ENCODE assay signal across 1 cellular context in genomic region chr22:42856865-42857704, GRCh38.
TF ChIP-seq lines count a peak whose summit lies in the region.

TSS of gene ARFGAP3 (minus strand) at chr22:42857273. CDS start at chr22:42857182, 91 bp downstream.

TF ChIP-seq in HepG2, 621 proteins besides CTCF, POLR2A, EP300 and RAD21 (continued from another document and continues in another):
- TF ChIP-seq ZNF160 (CRISPR knock-in tag; IDR thresholded peaks at IDR 0.05), result peak; percentile 90; the same call in 1 of the 2 replicates
- TF ChIP-seq KLF15 (CRISPR knock-in tag; IDR thresholded peaks at IDR 0.05; ENCODE audit: borderline replicate concordance), result peak; percentile 87; the same call in 1 of the 2 replicates
- TF ChIP-seq, protein P1, sequence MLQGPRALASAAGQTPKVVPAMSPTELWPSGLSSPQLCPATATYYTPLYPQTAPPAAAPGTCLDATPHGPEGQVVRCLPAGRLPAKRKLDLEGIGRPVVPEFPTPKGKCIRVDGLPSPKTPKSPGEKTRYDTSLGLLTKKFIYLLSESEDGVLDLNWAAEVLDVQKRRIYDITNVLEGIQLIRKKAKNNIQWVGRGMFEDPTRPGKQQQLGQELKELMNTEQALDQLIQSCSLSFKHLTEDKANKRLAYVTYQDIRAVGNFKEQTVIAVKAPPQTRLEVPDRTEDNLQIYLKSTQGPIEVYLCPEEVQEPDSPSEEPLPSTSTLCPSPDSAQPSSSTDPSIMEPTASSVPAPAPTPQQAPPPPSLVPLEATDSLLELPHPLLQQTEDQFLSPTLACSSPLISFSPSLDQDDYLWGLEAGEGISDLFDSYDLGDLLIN (CRISPR knock-in tag; IDR thresholded peaks at IDR 0.05; ENCODE audit: borderline replicate concordance), result no peak
- TF ChIP-seq MTF2 (CRISPR knock-in tag; IDR thresholded peaks at IDR 0.05; ENCODE audit: borderline replicate concordance), result no peak
- TF ChIP-seq XBP1 (CRISPR knock-in tag; IDR thresholded peaks at IDR 0.05), result peak; percentile 26; the same call in 1 of the 2 replicates
- peak; percentile 97 for TF ChIP-seq ZNF446 (CRISPR knock-in tag; IDR thresholded peaks at IDR 0.05)
- TF ChIP-seq IKZF5 (CRISPR knock-in tag; IDR thresholded peaks at IDR 0.05), result peak; percentile 61
- TF ChIP-seq NFIC (IDR thresholded peaks at IDR 0.05; ENCODE audit: low read length), result no peak
- peak; percentile 47; the same call in 1 of the 2 replicates for TF ChIP-seq ZNF891 (CRISPR knock-in tag; IDR thresholded peaks at IDR 0.05)
- TF ChIP-seq ZNF546 (CRISPR knock-in tag; conservative IDR thresholded peaks at IDR 0.05), result peak; percentile 97
- peak; percentile 90 for TF ChIP-seq ZFAT (CRISPR knock-in tag; conservative IDR thresholded peaks at IDR 0.05)
- no peak for TF ChIP-seq ZNF468 (CRISPR knock-in tag; IDR thresholded peaks at IDR 0.05)
- TF ChIP-seq, protein P2, sequence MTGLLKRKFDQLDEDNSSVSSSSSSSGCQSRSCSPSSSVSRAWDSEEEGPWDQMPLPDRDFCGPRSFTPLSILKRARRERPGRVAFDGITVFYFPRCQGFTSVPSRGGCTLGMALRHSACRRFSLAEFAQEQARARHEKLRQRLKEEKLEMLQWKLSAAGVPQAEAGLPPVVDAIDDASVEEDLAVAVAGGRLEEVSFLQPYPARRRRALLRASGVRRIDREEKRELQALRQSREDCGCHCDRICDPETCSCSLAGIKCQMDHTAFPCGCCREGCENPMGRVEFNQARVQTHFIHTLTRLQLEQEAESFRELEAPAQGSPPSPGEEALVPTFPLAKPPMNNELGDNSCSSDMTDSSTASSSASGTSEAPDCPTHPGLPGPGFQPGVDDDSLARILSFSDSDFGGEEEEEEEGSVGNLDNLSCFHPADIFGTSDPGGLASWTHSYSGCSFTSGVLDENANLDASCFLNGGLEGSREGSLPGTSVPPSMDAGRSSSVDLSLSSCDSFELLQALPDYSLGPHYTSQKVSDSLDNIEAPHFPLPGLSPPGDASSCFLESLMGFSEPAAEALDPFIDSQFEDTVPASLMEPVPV (CRISPR knock-in tag; IDR thresholded peaks at IDR 0.05), result peak; percentile 82
- no peak for TF ChIP-seq ZNF644 (CRISPR knock-in tag; IDR thresholded peaks at IDR 0.05; ENCODE audit: low read depth)
- TF ChIP-seq ZNF772 (CRISPR knock-in tag; IDR thresholded peaks at IDR 0.05), result peak; percentile 96
- 0 out of 2 replicates have a peak, but pooled peaks have one; percentile 57 for TF ChIP-seq PPARG (CRISPR knock-in tag; conservative IDR thresholded peaks at IDR 0.05)
- TF ChIP-seq ZFP36L1 (CRISPR knock-in tag; IDR thresholded peaks at IDR 0.05), result peak; percentile 86; the same call in 1 of the 2 replicates
- no peak for TF ChIP-seq THYN1 (CRISPR knock-in tag; IDR thresholded peaks at IDR 0.05; ENCODE audit: borderline replicate concordance, low read depth)
- no peak for TF ChIP-seq RBAK (CRISPR knock-in tag; IDR thresholded peaks at IDR 0.05)
- TF ChIP-seq ZNF775 (CRISPR knock-in tag; IDR thresholded peaks at IDR 0.05; ENCODE audit: borderline replicate concordance), result 0 out of 2 replicates have a peak, but pooled peaks have one; percentile 63
- peak; percentile 92 for TF ChIP-seq SALL2 (CRISPR knock-in tag; IDR thresholded peaks at IDR 0.05)
- peak; percentile 61 for TF ChIP-seq DR1 (CRISPR knock-in tag; IDR thresholded peaks at IDR 0.05)
- no peak for TF ChIP-seq HHEX (CRISPR knock-in tag; IDR thresholded peaks at IDR 0.05)
- TF ChIP-seq NR2F6 (IDR thresholded peaks at IDR 0.05), result no peak
- TF ChIP-seq NR2F6 (CRISPR knock-in tag; IDR thresholded peaks at IDR 0.05), result no peak
- TF ChIP-seq ZNF256 (CRISPR knock-in tag; conservative IDR thresholded peaks at IDR 0.05), result peak; percentile 72; the same call in 1 of the 2 replicates
- TF ChIP-seq ZNF678 (CRISPR knock-in tag; IDR thresholded peaks at IDR 0.05), result peak; percentile 86; the same call in 1 of the 2 replicates
- TF ChIP-seq KDM5B (CRISPR knock-in tag; IDR thresholded peaks at IDR 0.05; ENCODE audit: borderline replicate concordance), result peak; percentile 97
- peak; percentile 85; the same call in 1 of the 2 replicates for TF ChIP-seq ZNF747 (CRISPR knock-in tag; IDR thresholded peaks at IDR 0.05; ENCODE audit: borderline replicate concordance)
- TF ChIP-seq SRY (CRISPR knock-in tag; IDR thresholded peaks at IDR 0.05), result peak; percentile 99
- 0 out of 2 replicates have a peak, but pooled peaks have one; percentile 19 for TF ChIP-seq HNRNPL (IDR thresholded peaks at IDR 0.05; ENCODE audit: low read depth, low read length)
- 0 out of 2 replicates have a peak, but pooled peaks have one; percentile 80 for TF ChIP-seq ZNF557 (CRISPR knock-in tag; IDR thresholded peaks at IDR 0.05)
- TF ChIP-seq NFE2L1 (CRISPR knock-in tag; IDR thresholded peaks at IDR 0.05; ENCODE audit: borderline replicate concordance), result 0 out of 2 replicates have a peak, but pooled peaks have one; percentile 3
- TF ChIP-seq FOXA1 (IDR thresholded peaks at IDR 0.05), result no peak
- 0 out of 2 replicates have a peak, but pooled peaks have one; percentile 3 for TF ChIP-seq FOXA1 (CRISPR knock-in tag; IDR thresholded peaks at IDR 0.05)
- TF ChIP-seq, protein P3, sequence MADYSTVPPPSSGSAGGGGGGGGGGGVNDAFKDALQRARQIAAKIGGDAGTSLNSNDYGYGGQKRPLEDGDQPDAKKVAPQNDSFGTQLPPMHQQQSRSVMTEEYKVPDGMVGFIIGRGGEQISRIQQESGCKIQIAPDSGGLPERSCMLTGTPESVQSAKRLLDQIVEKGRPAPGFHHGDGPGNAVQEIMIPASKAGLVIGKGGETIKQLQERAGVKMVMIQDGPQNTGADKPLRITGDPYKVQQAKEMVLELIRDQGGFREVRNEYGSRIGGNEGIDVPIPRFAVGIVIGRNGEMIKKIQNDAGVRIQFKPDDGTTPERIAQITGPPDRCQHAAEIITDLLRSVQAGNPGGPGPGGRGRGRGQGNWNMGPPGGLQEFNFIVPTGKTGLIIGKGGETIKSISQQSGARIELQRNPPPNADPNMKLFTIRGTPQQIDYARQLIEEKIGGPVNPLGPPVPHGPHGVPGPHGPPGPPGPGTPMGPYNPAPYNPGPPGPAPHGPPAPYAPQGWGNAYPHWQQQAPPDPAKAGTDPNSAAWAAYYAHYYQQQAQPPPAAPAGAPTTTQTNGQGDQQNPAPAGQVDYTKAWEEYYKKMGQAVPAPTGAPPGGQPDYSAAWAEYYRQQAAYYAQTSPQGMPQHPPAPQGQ (CRISPR knock-in tag; IDR thresholded peaks at IDR 0.05; ENCODE audit: borderline replicate concordance), result 0 out of 2 replicates have a peak, but pooled peaks have one; percentile 54
- TF ChIP-seq ZNF83 (CRISPR knock-in tag; IDR thresholded peaks at IDR 0.05; ENCODE audit: borderline replicate concordance), result 0 out of 2 replicates have a peak, but pooled peaks have one; percentile 62
- TF ChIP-seq BRF2 (CRISPR knock-in tag; IDR thresholded peaks at IDR 0.05), result peak; percentile 90
- no peak for TF ChIP-seq U2AF1 (optimal IDR thresholded peaks at IDR 0.05; ENCODE audit: low read depth, low read length)
- peak; percentile 32 for TF ChIP-seq KAT8 (CRISPR knock-in tag; IDR thresholded peaks at IDR 0.05)
- TF ChIP-seq NPAS2 (CRISPR knock-in tag; IDR thresholded peaks at IDR 0.05; ENCODE audit: borderline replicate concordance), result no peak
- TF ChIP-seq, protein P4, sequence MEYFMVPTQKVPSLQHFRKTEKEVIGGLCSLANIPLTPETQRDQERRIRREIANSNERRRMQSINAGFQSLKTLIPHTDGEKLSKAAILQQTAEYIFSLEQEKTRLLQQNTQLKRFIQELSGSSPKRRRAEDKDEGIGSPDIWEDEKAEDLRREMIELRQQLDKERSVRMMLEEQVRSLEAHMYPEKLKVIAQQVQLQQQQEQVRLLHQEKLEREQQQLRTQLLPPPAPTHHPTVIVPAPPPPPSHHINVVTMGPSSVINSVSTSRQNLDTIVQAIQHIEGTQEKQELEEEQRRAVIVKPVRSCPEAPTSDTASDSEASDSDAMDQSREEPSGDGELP (IDR thresholded peaks at IDR 0.05; ENCODE audit: borderline replicate concordance, low read depth), result peak; percentile 94
- TF ChIP-seq RAD51 (IDR thresholded peaks at IDR 0.05; ENCODE audit: borderline replicate concordance), result no peak
- peak; percentile 88 for TF ChIP-seq PHF8 (CRISPR knock-in tag; IDR thresholded peaks at IDR 0.05)
- TF ChIP-seq ZNF788 (CRISPR knock-in tag; IDR thresholded peaks at IDR 0.05; ENCODE audit: borderline replicate concordance), result peak; percentile 51; the same call in 1 of the 2 replicates
- peak; percentile 85; the same call in 1 of the 2 replicates for TF ChIP-seq THAP8 (CRISPR knock-in tag; IDR thresholded peaks at IDR 0.05; ENCODE audit: borderline replicate concordance)
- TF ChIP-seq ZNF274 (CRISPR knock-in tag; IDR thresholded peaks at IDR 0.05), result peak; percentile 94
- no peak for TF ChIP-seq TFE3 (CRISPR knock-in tag; IDR thresholded peaks at IDR 0.05)
- no peak for TF ChIP-seq NR3C1 (CRISPR knock-in tag; IDR thresholded peaks at IDR 0.05)
- 0 out of 2 replicates have a peak, but pooled peaks have one; percentile 70 for TF ChIP-seq PRDM15 (CRISPR knock-in tag; IDR thresholded peaks at IDR 0.05)
- peak; percentile 97 for TF ChIP-seq HNRNPLL (IDR thresholded peaks at IDR 0.05; ENCODE audit: low read depth, low read length, poor library complexity, severe bottlenecking)
- TF ChIP-seq PHF20 (CRISPR knock-in tag; IDR thresholded peaks at IDR 0.05), result peak; percentile 61; the same call in 1 of the 2 replicates
